18 cellular contexts compared by ENCODE assay signal in the genomic region with DNA sequence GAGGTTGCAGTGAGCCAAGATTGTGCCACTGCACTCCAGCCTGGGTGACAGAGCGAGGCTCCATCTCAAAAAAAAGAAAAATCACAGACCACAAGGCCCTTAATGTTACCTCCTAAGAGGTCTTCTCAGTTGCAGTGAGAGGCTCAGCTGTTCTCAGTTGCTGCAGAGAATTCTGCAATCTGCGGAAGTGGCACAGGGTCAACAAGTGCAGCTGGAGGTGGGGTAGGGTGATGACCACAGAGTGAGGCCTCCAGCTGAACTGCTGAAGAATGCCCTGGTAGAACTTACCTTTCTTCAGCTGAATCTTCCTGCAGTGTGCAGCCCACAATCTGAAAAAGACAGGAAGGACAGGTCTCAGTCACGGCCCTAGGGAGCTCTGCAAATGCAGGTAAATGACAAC. TPM values are rescaled to one million over a fixed set of nuclear protein-coding genes. Genes with fewer than 3 reads are reported as not detected.
"Had no signal": no experiment of that assay in that cellular context is flagged by ENCODE, and none has a peak within 500 bp of the region (broad histone marks: within the 10 kb centered on the region; RNA-seq: fewer than 3 reads in every experiment).

No MANE protein-coding gene starts in this region.

- H3K4me3 Mint-ChIP-seq: nephron had no signal

- H3K9me3 Mint-ChIP-seq: nephron had no signal

- H3K9me3 ChIP-seq: gastrocnemius medialis, mucosa of descending colon, neutrophil, psoas muscle had no signal

- DNase-seq: cortex of kidney; dorsolateral prefrontal cortex; effector CD8-positive, alpha-beta T cell; gastrocnemius medialis; islet precursor cell; mammary epithelial cell; mucosa of descending colon; psoas muscle; retina; stimulated activated CD4-positive, alpha-beta T cell treated with anti-CD3 and anti-CD28 coated beads, Interleukin-12 subunit alpha, Interleukin-12 subunit beta, amount 100 ng/mL, for 4 hours; stimulated activated naive CD4-positive, alpha-beta T cell; trophoblast cell had no signal

- H3K27me3 ChIP-seq: dorsolateral prefrontal cortex, gastrocnemius medialis, neutrophil had no signal

- H3K27ac ChIP-seq: gastrocnemius medialis, neutrophil, psoas muscle, skin epidermis had no signal

- H3K4me1 ChIP-seq: gastrocnemius medialis, psoas muscle had no signal

- H3K27ac Mint-ChIP-seq: nephron had no signal

- H3K4me1 Mint-ChIP-seq: nephron had no signal

- H3K4me3 ChIP-seq: dorsolateral prefrontal cortex, gastrocnemius medialis, mucosa of descending colon, psoas muscle, skin epidermis had no signal

- ATAC-seq: esophagus mucosa, gastrocnemius medialis, left lobe of liver, mucosa of descending colon, psoas muscle, sciatic nerve had no signal

RNA-seq across cellular contexts. Expression of gene CCR10, which starts 26.9 kb away (rescaled TPM):
- total RNA-seq: esophagus mucosa had no signal
